Comparison of ENCODE assay signal across 3 cellular contexts in genomic region chrX:71173440-71173839, GRCh38.
TF ChIP-seq lines count a peak whose summit lies in the region.

No MANE protein-coding gene starts in this region.

TF ChIP-seq in A549, 52 proteins besides CTCF, POLR2A, EP300 and RAD21:
- no peak for TF ChIP-seq MAFK (IDR thresholded peaks at IDR 0.05; ENCODE audit: partially characterized antibody)
- TF ChIP-seq, protein P1, sequence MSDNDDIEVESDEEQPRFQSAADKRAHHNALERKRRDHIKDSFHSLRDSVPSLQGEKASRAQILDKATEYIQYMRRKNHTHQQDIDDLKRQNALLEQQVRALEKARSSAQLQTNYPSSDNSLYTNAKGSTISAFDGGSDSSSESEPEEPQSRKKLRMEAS (IDR thresholded peaks at IDR 0.05): no peak
- no peak for TF ChIP-seq HES2 (IDR thresholded peaks at IDR 0.05)
- TF ChIP-seq CBX8 (IDR thresholded peaks at IDR 0.05): no peak

TF ChIP-seq in GM12878, 131 proteins besides CTCF, POLR2A, EP300 and RAD21:
- no peak for TF ChIP-seq TCF3 (IDR thresholded peaks at IDR 0.05; ENCODE audit: borderline replicate concordance, insufficient read depth, low read depth, low read length)
- no peak for TF ChIP-seq RUNX3 (IDR thresholded peaks at IDR 0.05; ENCODE audit: low read length)
- TF ChIP-seq PAX5 (IDR thresholded peaks at IDR 0.05; ENCODE audit: borderline replicate concordance, low read depth, low read length): no peak
- TF ChIP-seq, protein P2, sequence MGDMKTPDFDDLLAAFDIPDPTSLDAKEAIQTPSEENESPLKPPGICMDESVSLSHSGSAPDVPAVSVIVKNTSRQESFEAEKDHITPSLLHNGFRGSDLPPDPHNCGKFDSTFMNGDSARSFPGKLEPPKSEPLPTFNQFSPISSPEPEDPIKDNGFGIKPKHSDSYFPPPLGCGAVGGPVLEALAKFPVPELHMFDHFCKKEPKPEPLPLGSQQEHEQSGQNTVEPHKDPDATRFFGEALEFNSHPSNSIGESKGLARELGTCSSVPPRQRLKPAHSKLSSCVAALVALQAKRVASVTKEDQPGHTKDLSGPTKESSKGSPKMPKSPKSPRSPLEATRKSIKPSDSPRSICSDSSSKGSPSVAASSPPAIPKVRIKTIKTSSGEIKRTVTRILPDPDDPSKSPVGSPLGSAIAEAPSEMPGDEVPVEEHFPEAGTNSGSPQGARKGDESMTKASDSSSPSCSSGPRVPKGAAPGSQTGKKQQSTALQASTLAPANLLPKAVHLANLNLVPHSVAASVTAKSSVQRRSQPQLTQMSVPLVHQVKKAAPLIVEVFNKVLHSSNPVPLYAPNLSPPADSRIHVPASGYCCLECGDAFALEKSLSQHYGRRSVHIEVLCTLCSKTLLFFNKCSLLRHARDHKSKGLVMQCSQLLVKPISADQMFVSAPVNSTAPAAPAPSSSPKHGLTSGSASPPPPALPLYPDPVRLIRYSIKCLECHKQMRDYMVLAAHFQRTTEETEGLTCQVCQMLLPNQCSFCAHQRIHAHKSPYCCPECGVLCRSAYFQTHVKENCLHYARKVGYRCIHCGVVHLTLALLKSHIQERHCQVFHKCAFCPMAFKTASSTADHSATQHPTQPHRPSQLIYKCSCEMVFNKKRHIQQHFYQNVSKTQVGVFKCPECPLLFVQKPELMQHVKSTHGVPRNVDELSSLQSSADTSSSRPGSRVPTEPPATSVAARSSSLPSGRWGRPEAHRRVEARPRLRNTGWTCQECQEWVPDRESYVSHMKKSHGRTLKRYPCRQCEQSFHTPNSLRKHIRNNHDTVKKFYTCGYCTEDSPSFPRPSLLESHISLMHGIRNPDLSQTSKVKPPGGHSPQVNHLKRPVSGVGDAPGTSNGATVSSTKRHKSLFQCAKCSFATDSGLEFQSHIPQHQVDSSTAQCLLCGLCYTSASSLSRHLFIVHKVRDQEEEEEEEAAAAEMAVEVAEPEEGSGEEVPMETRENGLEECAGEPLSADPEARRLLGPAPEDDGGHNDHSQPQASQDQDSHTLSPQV (IDR thresholded peaks at IDR 0.05): no peak
- TF ChIP-seq ZBED1 (IDR thresholded peaks at IDR 0.05; ENCODE audit: borderline replicate concordance): no peak
- TF ChIP-seq CREB1 (IDR thresholded peaks at IDR 0.05; ENCODE audit: low read depth): no peak
- no peak for TF ChIP-seq PML (IDR thresholded peaks at IDR 0.05; ENCODE audit: low read length)
- TF ChIP-seq ETV6 (conservative IDR thresholded peaks at IDR 0.05 in 1 of 2, IDR thresholded peaks at IDR 0.05 in 1 of 2; ENCODE audit: borderline replicate concordance in 1 of 2, low read depth in 1 of 2): no peak
- no peak for TF ChIP-seq TCF7 (IDR thresholded peaks at IDR 0.05; ENCODE audit: borderline replicate concordance)
- no peak for TF ChIP-seq BCL3 (IDR thresholded peaks at IDR 0.05; ENCODE audit: borderline replicate concordance, insufficient read depth, low read depth, low read length, poor library complexity, severe bottlenecking)
- TF ChIP-seq BRCA1 (IDR thresholded peaks at IDR 0.05; ENCODE audit: low read depth, low read length): no peak
- no peak for TF ChIP-seq ATF7 (IDR thresholded peaks at IDR 0.05; ENCODE audit: low read depth)
- no peak for TF ChIP-seq CEBPB (IDR thresholded peaks at IDR 0.05; ENCODE audit: borderline replicate concordance in 1 of 2, low read depth in 2 of 2, low read length in 2 of 2)
- TF ChIP-seq DPF2 (IDR thresholded peaks at IDR 0.05): no peak
- TF ChIP-seq TBL1XR1 (IDR thresholded peaks at IDR 0.05; ENCODE audit: low read depth, low read length): no peak

TF ChIP-seq in neural cell, 6 proteins besides CTCF, POLR2A, EP300 and RAD21:
- no peak for TF ChIP-seq SMC3 (conservative IDR thresholded peaks at IDR 0.05; ENCODE audit: poor library complexity)
- TF ChIP-seq POLR2AphosphoS5 (IDR thresholded peaks at IDR 0.05): peak; percentile 8
TF ChIP-seq in neural cell: peak in this region for 1.
